In genomic region chr1:68051475-68051874, GRCh38 we compare ENCODE assay signal across 9 cellular contexts. TPM values are rescaled to one million over a fixed set of nuclear protein-coding genes. Genes with fewer than 3 reads are reported as not detected.
DNase-seq lines count a peak whose midpoint lies in the region; ATAC-seq and TF ChIP-seq lines count a peak whose summit lies in the region.
"Had no signal": no experiment of that assay in that cellular context is flagged by ENCODE, and none has a peak within 500 bp of the region (broad histone marks: within the 10 kb centered on the region; RNA-seq: fewer than 3 reads in every experiment).

No MANE protein-coding gene starts in this region.

- H3K9me2 ChIP-seq in MM.1S (replicated peaks; ENCODE audit: insufficient read depth, low read length): no peaks in the 10 kb centered on the region

- DNase-seq in DMS 273 (lab: John Stamatoyannopoulos, UW; ENCODE audit: unreplicated experiment) (peak; percentile 86), adipocyte (ENCODE audit: low read depth) (peak; percentile 88), heart right ventricle (peak; percentile 45), posterior vena cava (ENCODE audit: low spot score) (peak; percentile 84), NK-92 (lab: John Stamatoyannopoulos, UW; ENCODE audit: unreplicated experiment) (no peak), MM.1S (no peak), Kasumi-1 (lab: John Stamatoyannopoulos, UW) (no peak)
- DNase-seq: GF-D8 had no signal

- no peaks in the 10 kb centered on the region for H3F3A ChIP-seq in MM.1S (ENCODE audit: insufficient read depth, low read length)

- H3K4me1 ChIP-seq in adipocyte (ENCODE audit: control insufficient read depth, insufficient read depth, low read length): peaks cover 4% of the 10 kb centered on the region
- no peaks in the 10 kb centered on the region for H3K4me1 ChIP-seq in heart right ventricle
- H3K4me1 ChIP-seq in MM.1S (ENCODE audit: low read length): no peaks in the 10 kb centered on the region

- peak overlapping the region; percentile 82 for H3K4me3 ChIP-seq in adipocyte (ENCODE audit: low read length)
- H3K4me3 ChIP-seq in heart right ventricle: peak overlapping the region; percentile 10 to 56 (median 48)
- no peak overlapping the region for H3K4me3 ChIP-seq in MM.1S (ENCODE audit: low read length)

- no peaks in the 10 kb centered on the region for H3K9me3 ChIP-seq in adipocyte (ENCODE audit: control insufficient read depth, low read length)
- H3K9me3 ChIP-seq in heart right ventricle: peaks cover 0 to 3% (median 0%) of the 10 kb centered on the region in 11 donors
- H3K9me3 ChIP-seq in MM.1S (replicated peaks; ENCODE audit: insufficient read depth, low read length): no peaks in the 10 kb centered on the region

- no peak overlapping the region for H2AFZ ChIP-seq in MM.1S (ENCODE audit: low read length)

- H4K20me1 ChIP-seq in MM.1S (ENCODE audit: insufficient read depth, low read length): no peaks in the 10 kb centered on the region

- H3K9ac ChIP-seq in adipocyte (ENCODE audit: low read length): peak overlapping the region; percentile 75
- no peak overlapping the region for H3K9ac ChIP-seq in MM.1S (ENCODE audit: low read length)

- TF ChIP-seq CTCF in heart right ventricle (IDR thresholded peaks at IDR 0.05): peak in 7 of 9 donors; percentile 26 to 55 (median 32)
- no peak for TF ChIP-seq CTCF in MM.1S (IDR thresholded peaks at IDR 0.05; ENCODE audit: low read length)

- 40 to 45% methylated on average over 25 to 28 of the region's 28 CpGs for WGBS in heart right ventricle, 2 donors

- H3K27me3 ChIP-seq in adipocyte (replicated peaks; ENCODE audit: control insufficient read depth, insufficient read depth, low read length) (no peaks in the 10 kb centered on the region), heart right ventricle (peaks cover 0 to 36% (median 0%) of the 10 kb centered on the region in 7 donors), MM.1S (replicated peaks; ENCODE audit: insufficient read depth, low read length) (no peaks in the 10 kb centered on the region)

- H3K27ac ChIP-seq in heart right ventricle (peak overlapping the region in 3 of 10 donors; percentile 24 to 48 (median 45)), MM.1S (ENCODE audit: low read length) (no peak overlapping the region)

- no peaks in the 10 kb centered on the region for H3K79me2 ChIP-seq in MM.1S (ENCODE audit: low read length)

- no peaks in the 10 kb centered on the region for H3K36me3 ChIP-seq in adipocyte (ENCODE audit: control insufficient read depth, insufficient read depth, low read length, severe bottlenecking)
- H3K36me3 ChIP-seq in heart right ventricle: no peaks in the 10 kb centered on the region
- no peaks in the 10 kb centered on the region for H3K36me3 ChIP-seq in MM.1S (replicated peaks; ENCODE audit: insufficient read depth, low read length)

- no peak overlapping the region for H3K4me2 ChIP-seq in MM.1S (ENCODE audit: low read depth, low read length)

- intact Hi-C loops in heart right ventricle (cut with DNase I) (loop anchor here in 4 of 10 donors (1.0 to 5.0 kb wide), 4 partner anchors 198 to 201 kb away; no protein-coding TSS in a partner anchor), posterior vena cava (cut with DNase I) (no loop called here)

- ATAC-seq in heart right ventricle (peak; percentile 67 to 91 (median 86)), GM19328 (IDR thresholded peaks at IDR 0.05; ENCODE audit: unreplicated experiment) (no peak)

RNA-seq across cellular contexts. Expression of gene DIRAS3, which starts 1.0 kb away (rescaled TPM):
- 10 to 100 TPM in 9 of 10 donors, 1 to 10 TPM in 1; 4.9 to 52.7 (median 14.7) TPM for total RNA-seq in heart right ventricle
- polyA plus RNA-seq in heart right ventricle: 10 to 100 TPM in 1 of 2 donors, 1 to 10 TPM in 1; 7.1 to 23.7 TPM
- total RNA-seq in posterior vena cava: 1 to 10 TPM; 1.6 to 4.1 TPM

Comparison
In these comparisons a context has a peak if more than half of its experiments do, and no peak if none do; other contexts are left out.
1. DNase-seq: peak in DMS 273 (single experiment), adipocyte (single experiment), heart right ventricle (2 of 2) and posterior vena cava (single experiment); none in NK-92 (single experiment), MM.1S (single experiment) and Kasumi-1 (0 of 2).